ENCODE assay signal across 24 cellular contexts in the genomic region with DNA sequence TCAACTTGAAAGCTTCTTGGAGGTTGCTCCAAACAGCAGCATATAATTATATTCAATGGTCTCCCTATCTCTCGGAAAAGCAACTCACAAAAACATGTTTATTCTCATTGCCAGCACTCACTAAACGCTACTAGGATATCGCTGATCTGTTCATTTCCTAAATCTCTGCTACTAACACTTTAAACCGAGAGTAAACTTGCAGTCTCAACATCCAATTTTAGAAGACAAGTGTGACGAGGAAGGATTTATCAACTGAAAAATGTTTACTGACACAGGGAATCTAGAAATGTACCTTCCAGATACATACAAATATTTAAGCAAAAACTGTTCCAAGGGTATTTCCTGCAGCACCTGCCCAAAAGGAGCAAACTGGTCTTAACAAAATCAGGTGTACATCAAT. TPM values are rescaled to one million over a fixed set of nuclear protein-coding genes. Genes with fewer than 3 reads are reported as not detected.
DNase-seq lines count a peak whose midpoint lies in the region; ATAC-seq, FAIRE-seq and TF ChIP-seq lines count a peak whose summit lies in the region.
"Had no signal": no experiment of that assay in that cellular context is flagged by ENCODE, and none has a peak within 500 bp of the region (broad histone marks: within the 10 kb centered on the region; RNA-seq: fewer than 3 reads in every experiment).

No MANE protein-coding gene starts in this region.

- no peaks in the 10 kb centered on the region for H3K9me3 Mint-ChIP-seq in activated naive CD4-positive, alpha-beta T cell treated with anti-CD3 and anti-CD28 coated beads, Interleukin-2, amount 50 U/mL, for 24 hours
- H3K9me3 Mint-ChIP-seq in IgD-negative memory B cell = no peaks in the 10 kb centered on the region
- no peaks in the 10 kb centered on the region for H3K9me3 Mint-ChIP-seq in endothelial cell (ENCODE audit: unreplicated experiment)
- no peaks in the 10 kb centered on the region for H3K9me3 Mint-ChIP-seq in stimulated activated memory B cell treated with anti-CD40 and anti-IgM and Interleukin-4, amounts not matched to agents 10 μg/mL and 1 μg/mL and 100 μg/mL, for 72 hours
- H3K9me3 Mint-ChIP-seq: CD8-positive, alpha-beta T cell had no signal

- H3K4me3 Mint-ChIP-seq in activated naive CD4-positive, alpha-beta T cell treated with anti-CD3 and anti-CD28 coated beads, Interleukin-2, amount 50 U/mL, for 24 hours = no peak overlapping the region
- H3K4me3 Mint-ChIP-seq in IgD-negative memory B cell = peak overlapping the region in 1 of 4 donors; percentile 33
- peak overlapping the region; percentile 62 for H3K4me3 Mint-ChIP-seq in endothelial cell (ENCODE audit: unreplicated experiment)
- no peak overlapping the region for H3K4me3 Mint-ChIP-seq in stimulated activated memory B cell treated with anti-CD40 and anti-IgM and Interleukin-4, amounts not matched to agents 10 μg/mL and 1 μg/mL and 100 μg/mL, for 72 hours
- H3K4me3 Mint-ChIP-seq: CD8-positive, alpha-beta T cell had no signal

- no peaks in the 10 kb centered on the region for H3K27me3 Mint-ChIP-seq in activated naive CD4-positive, alpha-beta T cell treated with anti-CD3 and anti-CD28 coated beads, Interleukin-2, amount 50 U/mL, for 24 hours
- no peaks in the 10 kb centered on the region for H3K27me3 Mint-ChIP-seq in IgD-negative memory B cell
- H3K27me3 Mint-ChIP-seq in endothelial cell (ENCODE audit: unreplicated experiment) = peaks cover 4% of the 10 kb centered on the region
- H3K27me3 Mint-ChIP-seq in stimulated activated memory B cell treated with anti-CD40 and anti-IgM and Interleukin-4, amounts not matched to agents 10 μg/mL and 1 μg/mL and 100 μg/mL, for 72 hours = no peaks in the 10 kb centered on the region

- peak overlapping the region; percentile 0 for H3K27ac Mint-ChIP-seq in activated naive CD4-positive, alpha-beta T cell treated with anti-CD3 and anti-CD28 coated beads, Interleukin-2, amount 50 U/mL, for 24 hours
- H3K27ac Mint-ChIP-seq in IgD-negative memory B cell (peak overlapping the region in 2 of 3 donors; percentile 39 to 84), endothelial cell (ENCODE audit: unreplicated experiment) (peak overlapping the region; percentile 65)
- H3K27ac Mint-ChIP-seq in stimulated activated memory B cell treated with anti-CD40 and anti-IgM and Interleukin-4, amounts not matched to agents 10 μg/mL and 1 μg/mL and 100 μg/mL, for 72 hours = peak overlapping the region; percentile 55
- H3K27ac Mint-ChIP-seq: CD8-positive, alpha-beta T cell had no signal

- H3K36me3 Mint-ChIP-seq in activated naive CD4-positive, alpha-beta T cell treated with anti-CD3 and anti-CD28 coated beads, Interleukin-2, amount 50 U/mL, for 24 hours = peaks cover 16% of the 10 kb centered on the region
- peaks cover 2% of the 10 kb centered on the region for H3K36me3 Mint-ChIP-seq in IgD-negative memory B cell
- H3K36me3 Mint-ChIP-seq in endothelial cell (ENCODE audit: low read depth, unreplicated experiment) = peaks cover 36% of the 10 kb centered on the region
- peaks cover 34% of the 10 kb centered on the region for H3K36me3 Mint-ChIP-seq in stimulated activated memory B cell treated with anti-CD40 and anti-IgM and Interleukin-4, amounts not matched to agents 10 μg/mL and 1 μg/mL and 100 μg/mL, for 72 hours

- FAIRE-seq in frontal cortex (lab: Jason Lieb, UNC) = no peak
- FAIRE-seq: GM12892 had no signal

- no peak for ATAC-seq in stimulated activated memory B cell treated with anti-CD40 and anti-IgM and Interleukin-4, amounts not matched to agents 10 μg/mL and 1 μg/mL and 100 μg/mL, for 72 hours
- ATAC-seq: CD8-positive, alpha-beta T cell; Panc1 had no signal

- no peak for DNase-seq in activated naive CD4-positive, alpha-beta T cell treated with Interleukin-2 at 50 U/mL for 16 hours
- DNase-seq in endothelial cell (ENCODE audit: low spot score) (no peak), NCI-H187 (lab: John Stamatoyannopoulos, UW) (no peak), frontal cortex (ENCODE audit: low spot score in 2 of 2) (no peak), coronary artery (ENCODE audit: low spot score) (no peak)
- DNase-seq: ACHN; CD8-positive, alpha-beta T cell; GOT3; HCEC 1CT; KBM-7; MM.1S; NCI-H1048; NCI-H1417 treated with DMSO at 0.1 percent for 48 hours; NCI-H1930; NCI-H510A; NCI-H748 treated with DMSO at 0.1 percent for 48 hours; NK-92 treated with Interleukin-12 subunit alpha and Interleukin-12 subunit beta, amount 100 ng/mL, for 24 hours; SIG-M5 had no signal

- H3K4me3 ChIP-seq in coronary artery = no peak overlapping the region
- H3K4me3 ChIP-seq: BLaER1 treated with 17β-estradiol and CSF1 and Interleukin-3, amounts not matched to agents 10 nM and 100 nM had no signal

- peaks cover 30% of the 10 kb centered on the region for H3K4me1 Mint-ChIP-seq in activated naive CD4-positive, alpha-beta T cell treated with anti-CD3 and anti-CD28 coated beads, Interleukin-2, amount 50 U/mL, for 24 hours
- H3K4me1 Mint-ChIP-seq in IgD-negative memory B cell (peaks cover 16 to 34% (median 20%) of the 10 kb centered on the region in 3 donors), endothelial cell (ENCODE audit: unreplicated experiment) (peaks cover 32% of the 10 kb centered on the region)
- H3K4me1 Mint-ChIP-seq in stimulated activated memory B cell treated with anti-CD40 and anti-IgM and Interleukin-4, amounts not matched to agents 10 μg/mL and 1 μg/mL and 100 μg/mL, for 72 hours = peaks cover 50% of the 10 kb centered on the region

- H3K27ac ChIP-seq in coronary artery = no peak overlapping the region
- H3K27ac ChIP-seq: BLaER1 treated with 17β-estradiol and CSF1 and Interleukin-3, amounts not matched to agents 10 nM and 100 nM had no signal

- TF ChIP-seq CTCF in endothelial cell (IDR thresholded peaks at IDR 0.05; ENCODE audit: unreplicated experiment) (no peak), coronary artery (IDR thresholded peaks at IDR 0.05) (no peak)

RNA-seq across cellular contexts. Expression of a gene that starts 56.5 kb away (rescaled TPM):
- 54.4 TPM for polyA plus RNA-seq in IgD-negative memory B cell
- total RNA-seq in endothelial cell (ENCODE audit: unreplicated experiment) = 820 TPM
- 597 TPM for total RNA-seq in frontal cortex

Comparison
In these comparisons a context has a peak if more than half of its experiments do, and no peak if none do; other contexts are left out.
1. H3K27ac Mint-ChIP-seq: peak in every context shown above with its lines; median percentile 65 in endothelial cell; 62 in IgD-negative memory B cell; 55 in stimulated activated memory B cell treated with anti-CD40 and anti-IgM and Interleukin-4, amounts not matched to agents 10 μg/mL and 1 μg/mL and 100 μg/mL, for 72 hours; 0 in activated naive CD4-positive, alpha-beta T cell treated with anti-CD3 and anti-CD28 coated beads, Interleukin-2, amount 50 U/mL, for 24 hours.